1 cellular context compared by ENCODE assay signal in genomic region chr6:27130668-27131428, GRCh38.
TF ChIP-seq lines count a peak whose summit lies in the region.

No MANE protein-coding gene starts in this region.

TF ChIP-seq in GM23338, 12 proteins besides CTCF, POLR2A, EP300 and RAD21 (continued from another document):
- TF ChIP-seq ZNF462 (CRISPR knock-in tag; IDR thresholded peaks at IDR 0.05) = no peak
- no peak for TF ChIP-seq STAT1 (IDR thresholded peaks at IDR 0.05; ENCODE audit: unreplicated experiment)
- TF ChIP-seq JUNB (IDR thresholded peaks at IDR 0.05; ENCODE audit: unreplicated experiment) = no peak
- TF ChIP-seq EZH2 (IDR thresholded peaks at IDR 0.05; ENCODE audit: low read depth, unreplicated experiment) = no peak
